In the genomic region with DNA sequence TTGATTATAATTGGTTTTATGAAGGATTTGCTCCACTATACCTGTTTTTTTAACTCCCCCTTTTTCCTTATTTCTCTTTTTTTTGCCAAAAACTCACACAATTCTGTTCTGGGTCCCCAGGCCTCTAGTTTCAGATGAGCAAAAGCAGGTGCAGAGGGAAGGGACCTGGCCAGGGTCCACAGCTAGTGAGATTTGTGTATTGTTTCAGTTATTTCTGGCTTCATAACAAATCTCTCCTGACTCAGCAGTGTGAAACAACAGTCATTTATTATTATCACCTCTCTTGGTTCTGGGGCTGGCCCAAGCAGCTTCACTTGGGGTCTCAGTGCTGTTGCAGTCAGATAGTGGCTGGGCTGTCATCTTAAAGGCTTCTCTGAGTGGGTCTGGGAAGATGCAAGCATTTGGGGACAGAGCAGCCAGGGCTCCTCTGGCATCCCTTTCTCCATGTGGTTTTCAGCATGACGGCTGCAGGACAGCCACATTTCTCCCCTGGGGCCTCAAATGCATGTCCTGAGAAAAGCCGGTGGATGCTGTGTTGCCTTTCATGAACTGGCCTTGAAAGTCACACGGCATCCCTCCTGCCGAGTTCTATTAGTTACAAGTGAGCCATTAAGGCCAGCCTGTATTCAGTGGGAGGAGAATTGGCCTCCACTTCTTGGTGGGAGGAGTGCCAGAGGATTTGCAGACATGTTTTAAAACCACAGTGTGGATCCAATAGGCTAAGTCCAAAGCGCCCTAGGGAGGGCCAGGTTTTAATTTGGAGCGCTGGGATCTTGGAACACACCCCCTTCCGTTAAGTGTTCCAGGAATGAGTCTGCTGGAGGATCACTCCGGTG, we compare ENCODE assay signal across 1 cellular context.
TF ChIP-seq lines count a peak whose summit lies in the region.

No MANE protein-coding gene starts in this region.

TF ChIP-seq in IMR-90, 13 proteins besides CTCF, POLR2A, EP300 and RAD21 (continued from another document):
- no peak for TF ChIP-seq MAZ (IDR thresholded peaks at IDR 0.05; ENCODE audit: borderline replicate concordance, low read depth, low read length)
- no peak for TF ChIP-seq MAFK (IDR thresholded peaks at IDR 0.05; ENCODE audit: low read depth, low read length)
- TF ChIP-seq RFX5 (IDR thresholded peaks at IDR 0.05; ENCODE audit: low read depth, low read length): no peak
- no peak for TF ChIP-seq SMC3 (IDR thresholded peaks at IDR 0.05; ENCODE audit: low read depth, low read length)
- no peak for TF ChIP-seq MXI1 (IDR thresholded peaks at IDR 0.05; ENCODE audit: borderline replicate concordance, low read depth, low read length)
- TF ChIP-seq RCOR1 (IDR thresholded peaks at IDR 0.05; ENCODE audit: insufficient replicate concordance, low read length): no peak
- no peak for TF ChIP-seq BHLHE40 (IDR thresholded peaks at IDR 0.05; ENCODE audit: low read depth, low read length)
